In the genomic region with DNA sequence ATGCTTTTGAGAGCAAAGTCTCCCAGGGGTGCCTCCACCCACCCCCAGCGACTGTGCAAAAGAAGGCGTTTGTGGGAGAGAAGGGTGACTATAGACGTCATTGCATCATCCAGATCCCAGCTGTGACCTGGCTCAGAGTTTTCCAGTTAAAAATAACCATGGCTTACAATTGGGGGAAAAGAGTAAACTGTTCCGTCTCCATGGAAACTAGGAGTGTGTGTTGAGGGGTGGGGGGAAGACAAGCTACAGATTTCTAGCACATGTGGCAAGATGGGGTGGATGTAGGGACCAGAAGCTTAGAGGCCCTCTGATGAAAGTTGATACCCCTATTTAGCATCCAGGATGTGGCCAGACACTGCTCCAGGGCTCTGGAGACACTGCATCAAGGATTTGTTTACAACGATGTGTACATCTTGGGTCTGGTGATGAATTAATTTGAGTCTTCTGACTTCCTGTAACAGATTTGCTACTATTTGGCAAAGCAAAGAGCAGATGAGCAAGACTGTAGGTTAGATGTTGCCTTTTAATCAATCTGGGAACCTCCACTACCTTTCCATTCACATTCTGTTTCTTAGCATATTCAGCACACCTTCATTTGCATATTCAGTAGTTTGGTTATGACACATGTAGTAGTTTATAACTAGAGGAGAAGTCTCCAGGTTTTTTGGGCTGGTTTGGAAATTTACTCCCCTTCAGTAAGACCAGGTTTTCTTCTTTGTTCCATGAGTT, we compare ENCODE assay signal across 8 cellular contexts. TPM values are rescaled to one million over a fixed set of nuclear protein-coding genes. Genes with fewer than 3 reads are reported as not detected.
DNase-seq lines count a peak whose midpoint lies in the region; ATAC-seq and TF ChIP-seq lines count a peak whose summit lies in the region.

No MANE protein-coding gene starts in this region.

- H3K9me3 ChIP-seq in left ventricle myocardium inferior (replicated peaks) (no peaks in the 10 kb centered on the region), heart right ventricle (no peaks in the 10 kb centered on the region), aorta (ENCODE audit: control insufficient read depth, low read length) (no peaks in the 10 kb centered on the region)

- intact Hi-C loops in Right ventricle myocardium superior (cut with DNase I) (no loop called here), left ventricle myocardium inferior (cut with micrococcal nuclease) (no loop called here), heart right ventricle (cut with DNase I) (loop anchor here in 1 of 10 donors (10.0 kb wide), 1 partner anchor 59 kb away; no protein-coding TSS in a partner anchor), aorta (cut with DNase I) (no loop called here)

- peaks cover 30% of the 10 kb centered on the region for H3K4me1 ChIP-seq in left ventricle myocardium inferior
- peaks cover 0 to 23% (median 17%) of the 10 kb centered on the region in 9 donors for H3K4me1 ChIP-seq in heart right ventricle
- H3K4me1 ChIP-seq in aorta (ENCODE audit: control insufficient read depth in 1 of 2, insufficient read depth in 2 of 2, low read length in 2 of 2) = peaks cover 0 to 2% of the 10 kb centered on the region in 2 donors

- WGBS in heart right ventricle, 2 donors = 36 to 44% methylated on average over 5 of the region's 5 CpGs
- 21 to 26% methylated on average over 5 of the region's 5 CpGs for WGBS in aorta, 2 donors

- H3K36me3 ChIP-seq in left ventricle myocardium inferior = peaks cover 9% of the 10 kb centered on the region
- peaks cover 0 to 21% (median 0%) of the 10 kb centered on the region in 9 donors for H3K36me3 ChIP-seq in heart right ventricle
- peaks cover 0 to 3% of the 10 kb centered on the region in 2 donors for H3K36me3 ChIP-seq in aorta (ENCODE audit: control insufficient read depth in 1 of 2, insufficient read depth in 2 of 2, low read length in 1 of 2)

- TF ChIP-seq CTCF in left ventricle myocardium inferior (IDR thresholded peaks at IDR 0.05; ENCODE audit: borderline replicate concordance) = no peak
- no peak for TF ChIP-seq CTCF in heart right ventricle (IDR thresholded peaks at IDR 0.05)

- H3K4me3 ChIP-seq in left ventricle myocardium inferior (no peak overlapping the region), heart right ventricle (no peak overlapping the region), aorta (ENCODE audit: low read length in 2 of 2) (no peak overlapping the region)

- H3K27ac ChIP-seq in left ventricle myocardium inferior (replicated peaks) = no peak overlapping the region
- H3K27ac ChIP-seq in heart right ventricle = no peak overlapping the region
- H3K27ac ChIP-seq in aorta (ENCODE audit: low read depth in 1 of 2, low read length in 2 of 2) = no peak overlapping the region

- DNase-seq in Right ventricle myocardium superior = no peak
- no peak for DNase-seq in left ventricle myocardium inferior
- peak; percentile 18 for DNase-seq in SHP77 treated with DMSO at 0.1 percent for 48 hours (lab: John Stamatoyannopoulos, UW)
- DNase-seq in heart right ventricle = peak in 1 of 2 donors; percentile 40
- DNase-seq in aorta = no peak
- DNase-seq in kidney tubule cell (ENCODE audit: low spot score) = no peak

- H3K27me3 ChIP-seq in left ventricle myocardium inferior (ENCODE audit: low read depth) = no peaks in the 10 kb centered on the region
- H3K27me3 ChIP-seq in heart right ventricle = no peaks in the 10 kb centered on the region
- no peaks in the 10 kb centered on the region for H3K27me3 ChIP-seq in aorta (ENCODE audit: control insufficient read depth in 1 of 2, insufficient read depth in 2 of 2, low read length in 1 of 2)

- ATAC-seq in Right ventricle myocardium superior (ENCODE audit: poor library complexity) (peak; percentile 33), heart right ventricle (peak in 7 of 8 donors; percentile 31 to 76 (median 52)), aorta (ENCODE audit: low FRiP score) (peak; percentile 27), GM19455 (IDR thresholded peaks at IDR 0.05; ENCODE audit: unreplicated experiment) (no peak), HG03432 (IDR thresholded peaks at IDR 0.05; ENCODE audit: unreplicated experiment) (no peak)

RNA-seq across cellular contexts. Expression of gene DUSP14, which starts 6.2 kb away (rescaled TPM):
- total RNA-seq in Right ventricle myocardium superior (19.6 TPM), left ventricle myocardium inferior (18.1 TPM), heart right ventricle (10 to 100 TPM; 12.6 to 21.7 (median 18.5) TPM), aorta (1 to 10 TPM; 9.2 to 9.7 TPM)
- polyA plus RNA-seq in heart right ventricle (10 to 100 TPM in 1 of 2 donors, 1 to 10 TPM in 1; 6.0 to 18.8 TPM), aorta (1 to 10 TPM; 3.8 to 6.4 TPM)

Comparison
In these comparisons a context has a peak if more than half of its experiments do, and no peak if none do; other contexts are left out.
1. ATAC-seq: peak in Right ventricle myocardium superior (single experiment), heart right ventricle (7 of 8) and aorta (single experiment); none in GM19455 (single experiment) and HG03432 (single experiment).